13 cellular contexts compared by ENCODE assay signal in genomic region chrX:110965409-110965808, GRCh38.
DNase-seq lines count a peak whose midpoint lies in the region; ATAC-seq and TF ChIP-seq lines count a peak whose summit lies in the region.
"Had no signal": no experiment of that assay in that cellular context is flagged by ENCODE, and none has a peak within 500 bp of the region (broad histone marks: within the 10 kb centered on the region; RNA-seq: fewer than 3 reads in every experiment).

No MANE protein-coding gene starts in this region.

- no peaks in the 10 kb centered on the region for H3K4me1 Mint-ChIP-seq in endodermal cell
- no peaks in the 10 kb centered on the region for H3K4me1 Mint-ChIP-seq in activated T-cell treated with anti-CD3 and anti-CD28 coated beads, Interleukin-2, amount 50 U/mL, for 72 hours (ENCODE audit: low read depth)

- peak overlapping the region; percentile 97 for H3K27ac ChIP-seq in endodermal cell (ENCODE audit: low read depth, low read length)
- H3K27ac ChIP-seq: C4-2B, PC-9 had no signal

- no peaks in the 10 kb centered on the region for H3K27me3 ChIP-seq in endodermal cell (ENCODE audit: control insufficient read depth, insufficient read depth, low read length, poor library complexity, severe bottlenecking)

- no peaks in the 10 kb centered on the region for H3K36me3 Mint-ChIP-seq in endodermal cell (ENCODE audit: low read depth)
- H3K36me3 Mint-ChIP-seq in activated T-cell treated with anti-CD3 and anti-CD28 coated beads, Interleukin-2, amount 50 U/mL, for 72 hours (ENCODE audit: insufficient read depth in 2 of 2) = no peaks in the 10 kb centered on the region

- H3K9me3 ChIP-seq in endodermal cell (ENCODE audit: control insufficient read depth, low read length) = no peaks in the 10 kb centered on the region
- H3K9me3 ChIP-seq: HAP-1 had no signal

- TF ChIP-seq POLR2A in NB4 (IDR thresholded peaks at IDR 0.05; ENCODE audit: extremely low read depth, insufficient read length) = no peak

- no peaks in the 10 kb centered on the region for H3K27me3 Mint-ChIP-seq in endodermal cell (ENCODE audit: insufficient read depth)
- H3K27me3 Mint-ChIP-seq in activated T-cell treated with anti-CD3 and anti-CD28 coated beads, Interleukin-2, amount 50 U/mL, for 72 hours (ENCODE audit: low read depth) = peaks cover 23% of the 10 kb centered on the region

- no peak for TF ChIP-seq CTCF in NB4 (IDR thresholded peaks at IDR 0.05; ENCODE audit: low read depth, low read length)
- no peak for TF ChIP-seq CTCF in endodermal cell (conservative IDR thresholded peaks at IDR 0.05)

- no peaks in the 10 kb centered on the region for H3K4me1 ChIP-seq in endodermal cell (ENCODE audit: control insufficient read depth, insufficient read depth, low read length)

- no peak overlapping the region for H3K4me3 ChIP-seq in NB4 (ENCODE audit: low read depth, low read length)
- no peak overlapping the region for H3K4me3 ChIP-seq in endodermal cell (ENCODE audit: low read length)
- H3K4me3 ChIP-seq: HAP-1, PC-9 had no signal

- no peak overlapping the region for H3K4me3 Mint-ChIP-seq in endodermal cell
- H3K4me3 Mint-ChIP-seq in activated T-cell treated with anti-CD3 and anti-CD28 coated beads, Interleukin-2, amount 50 U/mL, for 72 hours = no peak overlapping the region

- H3K9me3 Mint-ChIP-seq in endodermal cell = no peaks in the 10 kb centered on the region
- no peaks in the 10 kb centered on the region for H3K9me3 Mint-ChIP-seq in activated T-cell treated with anti-CD3 and anti-CD28 coated beads, Interleukin-2, amount 50 U/mL, for 72 hours

- ATAC-seq in HG03342 (IDR thresholded peaks at IDR 0.05; ENCODE audit: unreplicated experiment) = no peak
- ATAC-seq in activated T-cell treated with anti-CD3 and anti-CD28 coated beads, Interleukin-2, amount 50 U/mL, for 72 hours (replicated peaks in 1 of 2) = no peak

- H3K36me3 ChIP-seq in endodermal cell (ENCODE audit: control insufficient read depth, insufficient read depth, low read length) = no peaks in the 10 kb centered on the region
- H3K36me3 ChIP-seq: HAP-1 had no signal

- DNase-seq in ELR (ENCODE audit: low read depth) (peak; percentile 3), NB4 (ENCODE audit: low read depth) (peak; percentile 18), endodermal cell (no peak), myocyte (ENCODE audit: low read depth) (peak; percentile 8), NCI-H1105 treated with DMSO at 0.1 percent for 48 hours (lab: John Stamatoyannopoulos, UW) (no peak)
- no peak for DNase-seq in activated T-cell treated with anti-CD3 and anti-CD28 coated beads, Interleukin-2, amount 50 U/mL, for 72 hours
- no peak for DNase-seq in stimulated activated CD4-positive, alpha-beta T cell treated with anti-CD3 and anti-CD28 coated beads, Interleukin-1b, Interleukin-23, amount 100 ng/mL, for 48 hours
- DNase-seq: IMR-90, NCI-H187, PC-9 had no signal

- H3K9ac ChIP-seq in endodermal cell (ENCODE audit: extremely low read depth, low read length, poor library complexity, severe bottlenecking) = no peak overlapping the region

- no peak overlapping the region for H3K27ac Mint-ChIP-seq in endodermal cell
- no peak overlapping the region for H3K27ac Mint-ChIP-seq in activated T-cell treated with anti-CD3 and anti-CD28 coated beads, Interleukin-2, amount 50 U/mL, for 72 hours

Comparison
In these comparisons a context has a peak if more than half of its experiments do, and no peak if none do; other contexts are left out.
1. DNase-seq: peak in ELR (single experiment), NB4 (single experiment) and myocyte (single experiment); none in endodermal cell (single experiment), NCI-H1105 treated with DMSO at 0.1 percent for 48 hours (single experiment), activated T-cell treated with anti-CD3 and anti-CD28 coated beads, Interleukin-2, amount 50 U/mL, for 72 hours (0 of 2) and stimulated activated CD4-positive, alpha-beta T cell treated with anti-CD3 and anti-CD28 coated beads, Interleukin-1b, Interleukin-23, amount 100 ng/mL, for 48 hours (single experiment).